In genomic region chr19:10921199-10921879, GRCh38 we compare ENCODE assay signal across 22 cellular contexts. TPM values are rescaled to one million over a fixed set of nuclear protein-coding genes. Genes with fewer than 3 reads are reported as not detected.
DNase-seq lines count a peak whose midpoint lies in the region; ATAC-seq, FAIRE-seq and TF ChIP-seq lines count a peak whose summit lies in the region.
"Had no signal": no experiment of that assay in that cellular context is flagged by ENCODE, and none has a peak within 500 bp of the region (broad histone marks: within the 10 kb centered on the region; RNA-seq: fewer than 3 reads in every experiment).

No MANE protein-coding gene starts in this region.

- POLR2A ChIA-PET in HepG2 (lab: Yijun Ruan, JAX): no interaction called here

- H3K79me2 ChIP-seq in HepG2 (ENCODE audit: insufficient read depth, low read length): no peaks in the 10 kb centered on the region

- no peaks in the 10 kb centered on the region for H3K9me3 Mint-ChIP-seq in stimulated activated naive B cell treated with anti-CD40 and anti-IgM and Interleukin-4, amounts not matched to agents 10 μg/mL and 1 μg/mL and 100 μg/mL, for 72 hours
- H3K9me3 Mint-ChIP-seq in activated T-helper 2 cell treated with anti-CD3 and anti-CD28 coated beads, Interferon-gamma antibody, Interleukin-2, Interleukin-4, amounts not matched to agents 10 μg/mL and 5 μg/mL and 100 μg/mL, durations not matched to agents 14 hours and 24 hours and 36 hours: no peaks in the 10 kb centered on the region

- H3K27me3 ChIP-seq in right atrium auricular region (no peaks in the 10 kb centered on the region), HepG2 (ENCODE audit: control insufficient read depth in 1 of 2, insufficient read depth in 2 of 2, low read length in 2 of 2) (no peaks in the 10 kb centered on the region)
- H3K27me3 ChIP-seq: breast epithelium, MG63, uterus had no signal

- CTCF ChIA-PET in HepG2 (lab: Yijun Ruan, JAX; ENCODE audit: low intra/inter-chr PET ratio, low total read pairs): no interaction called here

- TF ChIP-seq EP300 in HepG2 (IDR thresholded peaks at IDR 0.05; ENCODE audit: low read depth in 2 of 2, low read length in 2 of 2): no peak
- no peak for TF ChIP-seq EP300 in HepG2 (CRISPR knock-in tag; IDR thresholded peaks at IDR 0.05; ENCODE audit: borderline replicate concordance)

- H4K20me1 ChIP-seq in HepG2 (ENCODE audit: insufficient read depth, low read length): no peaks in the 10 kb centered on the region

- H3K27me3 Mint-ChIP-seq in stimulated activated naive B cell treated with anti-CD40 and anti-IgM and Interleukin-4, amounts not matched to agents 10 μg/mL and 1 μg/mL and 100 μg/mL, for 72 hours: no peaks in the 10 kb centered on the region
- H3K27me3 Mint-ChIP-seq in activated T-helper 2 cell treated with anti-CD3 and anti-CD28 coated beads, Interferon-gamma antibody, Interleukin-2, Interleukin-4, amounts not matched to agents 10 μg/mL and 5 μg/mL and 100 μg/mL, durations not matched to agents 14 hours and 24 hours and 36 hours (ENCODE audit: low read depth): no peaks in the 10 kb centered on the region

- no peak for TF ChIP-seq RAD21 in HepG2 (CRISPR knock-in tag; IDR thresholded peaks at IDR 0.05)

- no peak for FAIRE-seq in HepG2 (lab: Jason Lieb, UNC)
- FAIRE-seq: frontal cortex, TTC549 had no signal

- ATAC-seq in Right ventricle myocardium superior (ENCODE audit: poor library complexity): peak; percentile 5
- ATAC-seq in HepG2: peak; percentile 3; the same call in 2 of the 3 replicates
- no peak for ATAC-seq in stimulated activated naive B cell treated with anti-CD40 and anti-IgM and Interleukin-4, amounts not matched to agents 10 μg/mL and 1 μg/mL and 100 μg/mL, for 72 hours (replicated peaks)

- TF ChIP-seq CTCF in right atrium auricular region (IDR thresholded peaks at IDR 0.05) (no peak), HepG2 (CRISPR knock-in tag; IDR thresholded peaks at IDR 0.05) (no peak)

- peaks cover 0 to 7% of the 10 kb centered on the region in 2 donors for H3K4me1 Mint-ChIP-seq in stimulated activated naive B cell treated with anti-CD40 and anti-IgM and Interleukin-4, amounts not matched to agents 10 μg/mL and 1 μg/mL and 100 μg/mL, for 72 hours
- no peaks in the 10 kb centered on the region for H3K4me1 Mint-ChIP-seq in activated T-helper 2 cell treated with anti-CD3 and anti-CD28 coated beads, Interferon-gamma antibody, Interleukin-2, Interleukin-4, amounts not matched to agents 10 μg/mL and 5 μg/mL and 100 μg/mL, durations not matched to agents 14 hours and 24 hours and 36 hours (ENCODE audit: low read depth)

- H3K9me3 ChIP-seq in right atrium auricular region (no peaks in the 10 kb centered on the region), HepG2 (ENCODE audit: low read length) (no peaks in the 10 kb centered on the region)
- H3K9me3 ChIP-seq: breast epithelium, MG63, prostate gland, uterus had no signal

- TF ChIP-seq POLR2A in HepG2 (IDR thresholded peaks at IDR 0.05; ENCODE audit: insufficient read depth in 1 of 2, low read depth in 2 of 2, low read length in 2 of 2): no peak

- 96% methylated on average over 27 of the region's 42 CpGs for WGBS in HepG2 (ENCODE audit: low lambda C conversion rate)

- in situ Hi-C loops in HepG2 (cut with HindIII; ENCODE audit: extremely low pct_ligation_motif_present, low pct_unique_long_range_greater_than_20kb): no loop called here

- H3K4me2 ChIP-seq in HepG2 (ENCODE audit: low read depth, low read length): no peak overlapping the region

- H3K27ac Mint-ChIP-seq in stimulated activated naive B cell treated with anti-CD40 and anti-IgM and Interleukin-4, amounts not matched to agents 10 μg/mL and 1 μg/mL and 100 μg/mL, for 72 hours: peak overlapping the region; percentile 57
- H3K27ac Mint-ChIP-seq in activated T-helper 2 cell treated with anti-CD3 and anti-CD28 coated beads, Interferon-gamma antibody, Interleukin-2, Interleukin-4, amounts not matched to agents 10 μg/mL and 5 μg/mL and 100 μg/mL, durations not matched to agents 14 hours and 24 hours and 36 hours: no peak overlapping the region

- peaks cover 37 to 56% of the 10 kb centered on the region in 2 donors for H3K36me3 Mint-ChIP-seq in stimulated activated naive B cell treated with anti-CD40 and anti-IgM and Interleukin-4, amounts not matched to agents 10 μg/mL and 1 μg/mL and 100 μg/mL, for 72 hours
- peaks cover 31% of the 10 kb centered on the region for H3K36me3 Mint-ChIP-seq in activated T-helper 2 cell treated with anti-CD3 and anti-CD28 coated beads, Interferon-gamma antibody, Interleukin-2, Interleukin-4, amounts not matched to agents 10 μg/mL and 5 μg/mL and 100 μg/mL, durations not matched to agents 14 hours and 24 hours and 36 hours (ENCODE audit: low read depth)

- H3K27ac ChIP-seq in right atrium auricular region (no peak overlapping the region), angular gyrus (ENCODE audit: low read depth, low read length) (peak overlapping the region; percentile 19), HepG2 (ENCODE audit: extremely low read length, insufficient read depth, low read length) (no peak overlapping the region)
- H3K27ac ChIP-seq: breast epithelium, prostate gland, uterus had no signal

- H3K4me3 Mint-ChIP-seq in stimulated activated naive B cell treated with anti-CD40 and anti-IgM and Interleukin-4, amounts not matched to agents 10 μg/mL and 1 μg/mL and 100 μg/mL, for 72 hours: no peak overlapping the region
- no peak overlapping the region for H3K4me3 Mint-ChIP-seq in activated T-helper 2 cell treated with anti-CD3 and anti-CD28 coated beads, Interferon-gamma antibody, Interleukin-2, Interleukin-4, amounts not matched to agents 10 μg/mL and 5 μg/mL and 100 μg/mL, durations not matched to agents 14 hours and 24 hours and 36 hours (ENCODE audit: low read depth)

- peaks cover 46% of the 10 kb centered on the region for H3K36me3 ChIP-seq in right atrium auricular region
- peaks cover 32 to 45% of the 10 kb centered on the region in 2 experiments; a peak in 4 of 5 replicates for H3K36me3 ChIP-seq in HepG2 (replicated peaks in 1 of 2; ENCODE audit: control insufficient read depth in 1 of 2, insufficient read depth in 2 of 2, low read length in 2 of 2)
- H3K36me3 ChIP-seq: breast epithelium, uterus had no signal

- no peak overlapping the region for H2AFZ ChIP-seq in HepG2 (ENCODE audit: low read length)

- H3K4me1 ChIP-seq in right atrium auricular region: peaks cover 0 to 7% of the 10 kb centered on the region in 2 donors
- H3K4me1 ChIP-seq in HepG2 (ENCODE audit: insufficient read depth, low read length): no peaks in the 10 kb centered on the region
- H3K4me1 ChIP-seq: breast epithelium, prostate gland, uterus had no signal

- no peak overlapping the region for H3K4me3 ChIP-seq in right atrium auricular region
- no peak overlapping the region for H3K4me3 ChIP-seq in HepG2 (replicated peaks in 1 of 3; ENCODE audit: insufficient read depth in 1 of 3, low read depth in 2 of 3, low read length in 3 of 3)
- H3K4me3 ChIP-seq: breast epithelium, MG63, prostate gland, uterus had no signal

- intact Hi-C loops in Right ventricle myocardium superior (cut with DNase I) (no loop called here), HepG2 (cut with micrococcal nuclease; ENCODE audit: unreplicated experiment) (loop anchor here (10.0 kb wide), 1 partner anchor 47 kb away; the partner anchor contains the start of gene CARM1)
- intact Hi-C loops in activated T-helper 2 cell treated with anti-CD3 and anti-CD28 coated beads, Interferon-gamma antibody, Interleukin-2, Interleukin-4, amounts not matched to agents 10 μg/mL and 5 μg/mL and 100 μg/mL, durations not matched to agents 14 hours and 24 hours and 36 hours (cut with micrococcal nuclease): no loop called here

- DNase-seq in Right ventricle myocardium superior (no peak), right atrium auricular region (ENCODE audit: low spot score) (no peak), HepG2 (ENCODE audit: low spot score) (no peak), Kasumi-1 (lab: John Stamatoyannopoulos, UW) (no peak), NCI-H748 treated with DMSO at 0.1 percent for 48 hours (lab: John Stamatoyannopoulos, UW) (no peak)
- DNase-seq in stimulated activated naive B cell treated with anti-CD40 and anti-IgM and Interleukin-4, amounts not matched to agents 10 μg/mL and 1 μg/mL and 100 μg/mL, for 72 hours: no peak
- no peak for DNase-seq in activated T-helper 2 cell treated with anti-CD3 and anti-CD28 coated beads, Interferon-gamma antibody, Interleukin-2, Interleukin-4, amounts not matched to agents 10 μg/mL and 5 μg/mL and 100 μg/mL, durations not matched to agents 14 hours and 24 hours and 36 hours (ENCODE audit: low spot score)
- DNase-seq: activated CD4-positive, alpha-beta T cell treated with anti-CD3 and anti-CD28 coated beads for 4 hours; activated gamma-delta T cell; C1 segment of cervical spinal cord; MG63; NCI-H146; NCI-H2171 treated with DMSO at 0.1 percent for 48 hours; NCI-H526; stimulated activated CD4-positive, alpha-beta T cell treated with anti-CD3 and anti-CD28 coated beads, Interleukin-4, amount 100 ng/mL, for 1 hour; substantia nigra; uterus had no signal

- H3K9ac ChIP-seq in HepG2 (ENCODE audit: insufficient read depth, low read depth, low read length): no peak overlapping the region

- no TSS peak for BruUV-seq in HepG2 (replicated peaks; lab: Mats Ljungman, UMichigan)

RNA-seq across cellular contexts. Expression of gene YIPF2, which starts 7.1 kb away (rescaled TPM):
- 13.7 TPM for total RNA-seq in Right ventricle myocardium superior
- total RNA-seq in right atrium auricular region: 10 to 100 TPM; 23.4 to 34.3 TPM
- 22.7 and 37.3 TPM in 2 replicates for total RNA-seq in HepG2 (2016; rRNA removed; fragmentation: Illumina TruSeq; extraction: Trizol)
- 17.0 and 24.9 TPM in 2 replicates for total RNA-seq in HepG2 (2016; cell fraction: cytosol; rRNA removed; fragmentation: Illumina TruSeq; extraction: Trizol; ENCODE audit: low read depth)
- total RNA-seq in HepG2 (2016; cell fraction: insoluble cytoplasmic fraction; rRNA removed; fragmentation: Illumina TruSeq; extraction: Trizol): 18.1 and 40.3 TPM in 2 replicates
- total RNA-seq in HepG2 (2016; cell fraction: membrane; rRNA removed; fragmentation: Illumina TruSeq; extraction: Trizol): 33.8 and 40.6 TPM in 2 replicates
- total RNA-seq in HepG2 (2016; cell fraction: nucleus; rRNA removed; fragmentation: Illumina TruSeq; extraction: Trizol): 29.4 and 31.8 TPM in 2 replicates
- polyA plus RNA-seq in HepG2 (2011; rRNA removed): 53.2 and 59.7 TPM in 2 replicates
- polyA plus RNA-seq in HepG2 (2011; cell fraction: cytosol; rRNA removed): 46.3 and 77.8 TPM in 2 replicates
- polyA plus RNA-seq in HepG2 (2011; cell fraction: nucleus; rRNA removed): 119 and 138 TPM in 2 replicates
- polyA plus RNA-seq in HepG2 (2012): 23.3 and 34.0 TPM in 2 replicates
- polyA plus RNA-seq in HepG2 (2016; cell fraction: cytosol; fragmentation: Illumina TruSeq; extraction: Trizol; ENCODE audit: low read depth): 20.2 and 27.8 TPM in 2 replicates
- 19.3 and 20.0 TPM in 2 replicates for polyA plus RNA-seq in HepG2 (2016; cell fraction: insoluble cytoplasmic fraction; fragmentation: Illumina TruSeq; extraction: Trizol; ENCODE audit: low read depth)
- polyA plus RNA-seq in HepG2 (2016; cell fraction: membrane; fragmentation: Illumina TruSeq; extraction: Trizol; ENCODE audit: low read depth): 25.6 and 30.0 TPM in 2 replicates
- 55.7 and 57.0 TPM in 2 replicates for polyA plus RNA-seq in HepG2 (2016; cell fraction: nucleus; fragmentation: Illumina TruSeq; extraction: Trizol; ENCODE audit: insufficient read depth, low read depth)
- 50.6 and 120 TPM in 2 replicates for polyA minus RNA-seq in HepG2 (2011; rRNA and poly(A)+ RNA removed; ENCODE audit: low replicate concordance)
- 34.1 and 39.4 TPM in 2 replicates for polyA minus RNA-seq in HepG2 (2011; cell fraction: cytosol; rRNA and poly(A)+ RNA removed)
- polyA minus RNA-seq in HepG2 (2011; cell fraction: nucleus; rRNA and poly(A)+ RNA removed): 26.1 and 28.1 TPM in 2 replicates
- 25.0 and 25.9 TPM in 2 replicates for total RNA-seq in activated T-helper 2 cell treated with anti-CD3 and anti-CD28 coated beads, Interferon-gamma antibody, Interleukin-2, Interleukin-4, amounts not matched to agents 10 μg/mL and 5 μg/mL and 100 μg/mL, durations not matched to agents 14 hours and 24 hours and 36 hours

RNA-seq across cellular contexts. Expression of gene TIMM29, which starts 7.3 kb away (rescaled TPM):
- total RNA-seq in Right ventricle myocardium superior (11.8 TPM), right atrium auricular region (10 to 100 TPM; 16.5 to 22.0 TPM), HepG2 (2016; rRNA removed; fragmentation: Illumina TruSeq; extraction: Trizol) (25.6 and 33.8 TPM in 2 replicates)
- total RNA-seq in HepG2 (2016; cell fraction: cytosol; rRNA removed; fragmentation: Illumina TruSeq; extraction: Trizol; ENCODE audit: low read depth): 5.7 and 6.8 TPM in 2 replicates
- total RNA-seq in HepG2 (2016; cell fraction: insoluble cytoplasmic fraction; rRNA removed; fragmentation: Illumina TruSeq; extraction: Trizol): 21.9 and 35.0 TPM in 2 replicates
- 17.3 and 19.4 TPM in 2 replicates for total RNA-seq in HepG2 (2016; cell fraction: membrane; rRNA removed; fragmentation: Illumina TruSeq; extraction: Trizol)
- 14.3 and 19.7 TPM in 2 replicates for total RNA-seq in HepG2 (2016; cell fraction: nucleus; rRNA removed; fragmentation: Illumina TruSeq; extraction: Trizol)
- polyA plus RNA-seq in HepG2 (2011; rRNA removed): 7.0 and 7.1 TPM in 2 replicates
- polyA plus RNA-seq in HepG2 (2011; cell fraction: cytosol; rRNA removed): 6.4 and 7.7 TPM in 2 replicates
- 6.8 and 6.9 TPM in 2 replicates for polyA plus RNA-seq in HepG2 (2011; cell fraction: nucleus; rRNA removed)
- polyA plus RNA-seq in HepG2 (2012): 11.2 and 12.5 TPM in 2 replicates
- 4.1 and 4.4 TPM in 2 replicates for polyA plus RNA-seq in HepG2 (2016; cell fraction: cytosol; fragmentation: Illumina TruSeq; extraction: Trizol; ENCODE audit: low read depth)
- polyA plus RNA-seq in HepG2 (2016; cell fraction: insoluble cytoplasmic fraction; fragmentation: Illumina TruSeq; extraction: Trizol; ENCODE audit: low read depth): 17.0 and 19.4 TPM in 2 replicates
- 9.5 and 10.3 TPM in 2 replicates for polyA plus RNA-seq in HepG2 (2016; cell fraction: membrane; fragmentation: Illumina TruSeq; extraction: Trizol; ENCODE audit: low read depth)
- 18.8 and 25.6 TPM in 2 replicates for polyA plus RNA-seq in HepG2 (2016; cell fraction: nucleus; fragmentation: Illumina TruSeq; extraction: Trizol; ENCODE audit: insufficient read depth, low read depth)
- polyA minus RNA-seq in HepG2 (2011; rRNA and poly(A)+ RNA removed; ENCODE audit: low replicate concordance): 7.1 and 11.2 TPM in 2 replicates
- 7.9 and 8.4 TPM in 2 replicates for polyA minus RNA-seq in HepG2 (2011; cell fraction: cytosol; rRNA and poly(A)+ RNA removed)
- polyA minus RNA-seq in HepG2 (2011; cell fraction: nucleus; rRNA and poly(A)+ RNA removed): 5.7 and 5.8 TPM in 2 replicates
- 18.8 and 19.0 TPM in 2 replicates for total RNA-seq in activated T-helper 2 cell treated with anti-CD3 and anti-CD28 coated beads, Interferon-gamma antibody, Interleukin-2, Interleukin-4, amounts not matched to agents 10 μg/mL and 5 μg/mL and 100 μg/mL, durations not matched to agents 14 hours and 24 hours and 36 hours

RNA-seq across cellular contexts. Expression of gene SMARCA4, which starts 39.5 kb away (rescaled TPM):
- total RNA-seq in Right ventricle myocardium superior: 34.7 TPM
- 10 to 100 TPM; 29.9 to 41.7 TPM for total RNA-seq in right atrium auricular region
- 45.9 and 61.5 TPM in 2 replicates for total RNA-seq in HepG2 (2016; rRNA removed; fragmentation: Illumina TruSeq; extraction: Trizol)
- total RNA-seq in HepG2 (2016; cell fraction: cytosol; rRNA removed; fragmentation: Illumina TruSeq; extraction: Trizol; ENCODE audit: low read depth): 13.7 and 14.9 TPM in 2 replicates
- 46.7 and 48.0 TPM in 2 replicates for total RNA-seq in HepG2 (2016; cell fraction: insoluble cytoplasmic fraction; rRNA removed; fragmentation: Illumina TruSeq; extraction: Trizol)
- 29.6 and 31.5 TPM in 2 replicates for total RNA-seq in HepG2 (2016; cell fraction: membrane; rRNA removed; fragmentation: Illumina TruSeq; extraction: Trizol)
- 40.2 and 49.1 TPM in 2 replicates for total RNA-seq in HepG2 (2016; cell fraction: nucleus; rRNA removed; fragmentation: Illumina TruSeq; extraction: Trizol)
- 25.4 and 28.7 TPM in 2 replicates for polyA plus RNA-seq in HepG2 (2011; rRNA removed)
- 17.4 and 25.0 TPM in 2 replicates for polyA plus RNA-seq in HepG2 (2011; cell fraction: cytosol; rRNA removed)
- polyA plus RNA-seq in HepG2 (2011; cell fraction: nucleus; rRNA removed): 76.1 and 88.8 TPM in 2 replicates
- polyA plus RNA-seq in HepG2 (2012): 42.7 and 48.1 TPM in 2 replicates
- 7.8 and 9.0 TPM in 2 replicates for polyA plus RNA-seq in HepG2 (2016; cell fraction: cytosol; fragmentation: Illumina TruSeq; extraction: Trizol; ENCODE audit: low read depth)
- 65.5 and 92.2 TPM in 2 replicates for polyA plus RNA-seq in HepG2 (2016; cell fraction: insoluble cytoplasmic fraction; fragmentation: Illumina TruSeq; extraction: Trizol; ENCODE audit: low read depth)
- 20.1 and 25.6 TPM in 2 replicates for polyA plus RNA-seq in HepG2 (2016; cell fraction: membrane; fragmentation: Illumina TruSeq; extraction: Trizol; ENCODE audit: low read depth)
- 103 and 106 TPM in 2 replicates for polyA plus RNA-seq in HepG2 (2016; cell fraction: nucleus; fragmentation: Illumina TruSeq; extraction: Trizol; ENCODE audit: insufficient read depth, low read depth)
- polyA minus RNA-seq in HepG2 (2011; rRNA and poly(A)+ RNA removed; ENCODE audit: low replicate concordance): 91.5 and 97.2 TPM in 2 replicates
- polyA minus RNA-seq in HepG2 (2011; cell fraction: cytosol; rRNA and poly(A)+ RNA removed): 47.5 and 47.9 TPM in 2 replicates
- polyA minus RNA-seq in HepG2 (2011; cell fraction: nucleus; rRNA and poly(A)+ RNA removed): 41.6 and 43.3 TPM in 2 replicates
- 149 and 158 TPM in 2 replicates for total RNA-seq in activated T-helper 2 cell treated with anti-CD3 and anti-CD28 coated beads, Interferon-gamma antibody, Interleukin-2, Interleukin-4, amounts not matched to agents 10 μg/mL and 5 μg/mL and 100 μg/mL, durations not matched to agents 14 hours and 24 hours and 36 hours

RNA-seq across cellular contexts. Expression of gene CARM1, which starts 50.0 kb away (rescaled TPM):
- total RNA-seq in Right ventricle myocardium superior: 29.9 TPM
- 10 to 100 TPM; 15.3 to 19.8 TPM for total RNA-seq in right atrium auricular region
- total RNA-seq in HepG2 (2016; rRNA removed; fragmentation: Illumina TruSeq; extraction: Trizol): 21.9 and 27.6 TPM in 2 replicates
- 8.8 and 9.4 TPM in 2 replicates for total RNA-seq in HepG2 (2016; cell fraction: cytosol; rRNA removed; fragmentation: Illumina TruSeq; extraction: Trizol; ENCODE audit: low read depth)
- total RNA-seq in HepG2 (2016; cell fraction: insoluble cytoplasmic fraction; rRNA removed; fragmentation: Illumina TruSeq; extraction: Trizol): 18.6 and 27.9 TPM in 2 replicates
- 21.1 and 24.7 TPM in 2 replicates for total RNA-seq in HepG2 (2016; cell fraction: membrane; rRNA removed; fragmentation: Illumina TruSeq; extraction: Trizol)
- 16.8 and 18.1 TPM in 2 replicates for total RNA-seq in HepG2 (2016; cell fraction: nucleus; rRNA removed; fragmentation: Illumina TruSeq; extraction: Trizol)
- 53.0 and 55.8 TPM in 2 replicates for polyA plus RNA-seq in HepG2 (2011; rRNA removed)
- polyA plus RNA-seq in HepG2 (2011; cell fraction: cytosol; rRNA removed): 27.6 and 51.7 TPM in 2 replicates
- 83.1 and 120 TPM in 2 replicates for polyA plus RNA-seq in HepG2 (2011; cell fraction: nucleus; rRNA removed)
- 33.4 and 44.2 TPM in 2 replicates for polyA plus RNA-seq in HepG2 (2012)
- polyA plus RNA-seq in HepG2 (2016; cell fraction: cytosol; fragmentation: Illumina TruSeq; extraction: Trizol; ENCODE audit: low read depth): 12.8 and 12.9 TPM in 2 replicates
- 41.9 and 59.7 TPM in 2 replicates for polyA plus RNA-seq in HepG2 (2016; cell fraction: insoluble cytoplasmic fraction; fragmentation: Illumina TruSeq; extraction: Trizol; ENCODE audit: low read depth)
- 29.0 and 31.4 TPM in 2 replicates for polyA plus RNA-seq in HepG2 (2016; cell fraction: membrane; fragmentation: Illumina TruSeq; extraction: Trizol; ENCODE audit: low read depth)
- 54.5 and 65.3 TPM in 2 replicates for polyA plus RNA-seq in HepG2 (2016; cell fraction: nucleus; fragmentation: Illumina TruSeq; extraction: Trizol; ENCODE audit: insufficient read depth, low read depth)
- 34.3 and 76.6 TPM in 2 replicates for polyA minus RNA-seq in HepG2 (2011; rRNA and poly(A)+ RNA removed; ENCODE audit: low replicate concordance)
- polyA minus RNA-seq in HepG2 (2011; cell fraction: cytosol; rRNA and poly(A)+ RNA removed): 18.8 and 19.0 TPM in 2 replicates
- 16.2 and 20.0 TPM in 2 replicates for polyA minus RNA-seq in HepG2 (2011; cell fraction: nucleus; rRNA and poly(A)+ RNA removed)
- total RNA-seq in activated T-helper 2 cell treated with anti-CD3 and anti-CD28 coated beads, Interferon-gamma antibody, Interleukin-2, Interleukin-4, amounts not matched to agents 10 μg/mL and 5 μg/mL and 100 μg/mL, durations not matched to agents 14 hours and 24 hours and 36 hours: 87.5 and 89.3 TPM in 2 replicates

Comparison
In these comparisons a context has a peak if more than half of its experiments do, and no peak if none do; other contexts are left out.
1. ATAC-seq: peak in Right ventricle myocardium superior (single experiment) and HepG2 (single experiment); none in stimulated activated naive B cell treated with anti-CD40 and anti-IgM and Interleukin-4, amounts not matched to agents 10 μg/mL and 1 μg/mL and 100 μg/mL, for 72 hours (0 of 2).